Comparison of ENCODE assay signal across 20 cellular contexts in the genomic region with DNA sequence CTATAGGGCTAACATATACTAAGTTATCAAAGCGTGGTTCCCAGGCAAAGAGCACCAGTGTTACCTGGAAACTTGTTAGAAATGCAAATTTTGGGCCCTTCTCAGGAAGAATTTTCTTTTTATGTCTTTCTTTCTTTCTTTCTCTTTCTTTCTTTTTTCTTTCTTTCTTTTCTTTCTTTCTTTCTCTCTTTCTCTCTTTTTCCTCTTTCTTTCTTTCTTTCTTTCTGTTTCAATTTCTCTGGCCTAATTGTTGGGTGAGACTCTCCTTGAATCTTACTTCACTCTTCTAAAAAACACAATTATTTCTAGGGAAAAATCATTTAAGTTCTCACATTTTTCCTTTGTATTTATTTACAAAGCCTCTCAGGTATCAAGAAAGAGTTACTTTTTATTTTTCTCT.
"Had no signal": no experiment of that assay in that cellular context is flagged by ENCODE, and none has a peak within 500 bp of the region (broad histone marks: within the 10 kb centered on the region; RNA-seq: fewer than 3 reads in every experiment).

No MANE protein-coding gene starts in this region.

- H3K36me3 Mint-ChIP-seq: activated CD4-positive, alpha-beta memory T cell treated with anti-CD3 and anti-CD28 coated beads for 36 hours; type B pancreatic cell had no signal

- H3K4me1 ChIP-seq: prostate gland had no signal

- H3K27me3 Mint-ChIP-seq: activated CD4-positive, alpha-beta memory T cell treated with anti-CD3 and anti-CD28 coated beads for 36 hours; memory B cell; stimulated activated naive CD8-positive, alpha-beta T cell treated with anti-CD3 and anti-CD28 coated beads, Interleukin-15, Interleukin-2, amounts not matched to agents 100 ng/mL and 50 ng/mL, for 24 hours; type B pancreatic cell had no signal

- DNase-seq: activated CD4-positive, alpha-beta memory T cell treated with anti-CD3 and anti-CD28 coated beads for 36 hours; activated CD8-positive, alpha-beta memory T cell treated with anti-CD3 and anti-CD28 coated beads, Interleukin-2, amount 50 U/mL, for 48 hours; activated effector memory CD4-positive, alpha-beta T cell treated with Interleukin-2 at 50 U/mL for 16 hours; anterior cingulate cortex; dermis blood vessel endothelial cell; foreskin melanocyte; left ventricle myocardium inferior; mucosa of descending colon; nephron progenitor cell; right cardiac atrium; stimulated activated CD4-positive, alpha-beta T cell treated with anti-CD3 and anti-CD28 coated beads, Interleukin-15, amount 100 ng/mL, for 24 hours; stimulated activated CD4-positive, alpha-beta T cell treated with anti-CD3 and anti-CD28 coated beads, Interleukin-4, amount 100 ng/mL, for 24 hours had no signal

- ATAC-seq: activated CD4-positive, CD25-positive, alpha-beta regulatory T cell treated with anti-CD3 and anti-CD28 coated beads, Interleukin-2, amount 50 U/mL, for 24 hours; activated naive CD4-positive, alpha-beta T cell treated with anti-CD3 and anti-CD28 coated beads, Interleukin-2, amount 50 U/mL, for 72 hours; mucosa of descending colon; right cardiac atrium had no signal

- H3K36me3 ChIP-seq: left ventricle myocardium inferior, prostate gland had no signal

- H3K9me3 ChIP-seq: left ventricle myocardium inferior, mucosa of descending colon, prostate gland had no signal

- H3K4me3 Mint-ChIP-seq: activated CD4-positive, alpha-beta memory T cell treated with anti-CD3 and anti-CD28 coated beads for 36 hours; memory B cell; nephron progenitor cell; stimulated activated naive CD8-positive, alpha-beta T cell treated with anti-CD3 and anti-CD28 coated beads, Interleukin-15, Interleukin-2, amounts not matched to agents 100 ng/mL and 50 ng/mL, for 24 hours; type B pancreatic cell had no signal

- H3K27ac ChIP-seq: epithelial cell of prostate, left ventricle myocardium inferior, prostate gland had no signal

- H3K4me3 ChIP-seq: left ventricle myocardium inferior, mucosa of descending colon, prostate gland, skin epidermis had no signal

- H3K9me3 Mint-ChIP-seq: activated CD4-positive, alpha-beta memory T cell treated with anti-CD3 and anti-CD28 coated beads for 36 hours; memory B cell; stimulated activated naive CD8-positive, alpha-beta T cell treated with anti-CD3 and anti-CD28 coated beads, Interleukin-15, Interleukin-2, amounts not matched to agents 100 ng/mL and 50 ng/mL, for 24 hours; type B pancreatic cell had no signal

- H3K27ac Mint-ChIP-seq: activated CD4-positive, alpha-beta memory T cell treated with anti-CD3 and anti-CD28 coated beads for 36 hours; memory B cell; nephron progenitor cell; stimulated activated naive CD8-positive, alpha-beta T cell treated with anti-CD3 and anti-CD28 coated beads, Interleukin-15, Interleukin-2, amounts not matched to agents 100 ng/mL and 50 ng/mL, for 24 hours; type B pancreatic cell had no signal
